12 cellular contexts compared by ENCODE assay signal in genomic region chr1:183734600-183735036, GRCh38.
A peak's percentile ranks its signal among the peaks of the same experiment; 100 is the strongest.
DNase-seq lines count a peak whose midpoint lies in the region; ATAC-seq and TF ChIP-seq lines count a peak whose summit lies in the region.
"Had no signal": no experiment of that assay in that cellular context is flagged by ENCODE, and none has a peak within 500 bp of the region (broad histone marks: within the 10 kb centered on the region; RNA-seq: fewer than 3 reads in every experiment).

No MANE protein-coding gene starts in this region.

- no peaks in the 10 kb centered on the region for H3K36me3 ChIP-seq in prostate gland

- no peak overlapping the region for H3K4me3 ChIP-seq in prostate gland
- H3K4me3 ChIP-seq: mucosa of descending colon had no signal

- no peak overlapping the region for H3K27ac ChIP-seq in prostate gland
- H3K27ac ChIP-seq: KMS-11 had no signal

- no peak for TF ChIP-seq CTCF in prostate gland (IDR thresholded peaks at IDR 0.05)

- no peak for TF ChIP-seq POLR2A in prostate gland (IDR thresholded peaks at IDR 0.05)

- ATAC-seq in HG02642 (IDR thresholded peaks at IDR 0.05; ENCODE audit: poor library complexity, unreplicated experiment) (no peak), GM21528 (IDR thresholded peaks at IDR 0.05; ENCODE audit: low FRiP score, unreplicated experiment) (no peak)
- ATAC-seq: mucosa of descending colon had no signal

- DNase-seq in DMS 273 (lab: John Stamatoyannopoulos, UW; ENCODE audit: unreplicated experiment): peak; percentile 85
- peak; percentile 32 for DNase-seq in astrocyte of the hippocampus (ENCODE audit: low read depth, low spot score)
- peak in 26 of 51 donors; percentile 2 to 60 (median 22) for DNase-seq in hypothalamus (lab: John Stamatoyannopoulos, UW)
- DNase-seq in prostate gland (ENCODE audit: low spot score): peak; percentile 13
- DNase-seq in KG1 (lab: John Stamatoyannopoulos, UW): no peak
- DNase-seq in ureter (ENCODE audit: low spot score): no peak
- DNase-seq: CD4-positive, alpha-beta T cell; RPMI8226 had no signal

- no peaks in the 10 kb centered on the region for H3K9me3 ChIP-seq in prostate gland
- H3K9me3 ChIP-seq: mucosa of descending colon had no signal

- intact Hi-C loops in prostate gland (cut with DNase I): no loop called here

- H3K27me3 ChIP-seq in prostate gland (replicated peaks; ENCODE audit: insufficient read depth): no peaks in the 10 kb centered on the region

- no peaks in the 10 kb centered on the region for H3K4me1 ChIP-seq in prostate gland (replicated peaks)

- 7% methylated on average over 5 of the region's 5 CpGs for WGBS in prostate gland

Comparison
In these comparisons a context has a peak if more than half of its experiments do, and no peak if none do; other contexts are left out.
1. DNase-seq: peak in DMS 273 (single experiment), astrocyte of the hippocampus (single experiment), hypothalamus (26 of 51) and prostate gland (single experiment); none in KG1 (single experiment) and ureter (single experiment).